35 cellular contexts compared by ENCODE assay signal in the genomic region with DNA sequence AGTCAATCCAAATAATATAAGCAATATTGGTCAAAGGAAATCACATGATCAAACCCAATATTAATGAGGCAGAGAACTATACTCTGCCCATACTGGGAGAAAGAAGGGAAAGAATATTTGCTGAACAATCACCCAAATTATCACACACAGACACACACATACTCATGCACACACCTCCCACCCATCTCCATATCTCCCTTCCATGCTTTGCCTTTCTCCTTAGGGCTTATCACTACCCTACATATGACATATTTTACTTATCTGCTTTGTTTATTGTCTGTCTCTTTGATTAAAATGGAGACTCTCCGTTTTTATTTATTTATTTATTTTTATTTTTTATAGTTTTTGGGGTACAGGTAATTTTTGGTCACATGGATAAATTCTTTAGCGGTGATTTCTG.
"Had no signal": no experiment of that assay in that cellular context is flagged by ENCODE, and none has a peak within 500 bp of the region (broad histone marks: within the 10 kb centered on the region; RNA-seq: fewer than 3 reads in every experiment).

No MANE protein-coding gene starts in this region.

- H3K36me3 ChIP-seq: MG63 had no signal

- H3K4me3 ChIP-seq: MG63 had no signal

- H3K9me3 ChIP-seq: MG63 had no signal

- H3K27me3 ChIP-seq: MG63 had no signal

- DNase-seq: Karpas-422, Kasumi-1, MG63, MM.1S, MV-4-11, NCI-H1048, NCI-H1092, NCI-H1092 treated with DMSO at 0.1 percent for 48 hours, NCI-H1105, NCI-H1105 treated with DMSO at 0.1 percent for 48 hours, NCI-H1417, NCI-H1417 treated with DMSO at 0.1 percent for 48 hours, NCI-H1436, NCI-H1436 treated with DMSO at 0.1 percent for 48 hours, NCI-H146, NCI-H1694, NCI-H1694 treated with DMSO at 0.1 percent for 48 hours, NCI-H187, NCI-H187 treated with DMSO at 0.1 percent for 48 hours, NCI-H1930, NCI-H2029, NCI-H2029 treated with DMSO at 0.1 percent for 48 hours, NCI-H2081, NCI-H2081 treated with DMSO at 0.1 percent for 48 hours, NCI-H2107, NCI-H2171, NCI-H2171 treated with DMSO at 0.1 percent for 48 hours, NCI-H2227 treated with DMSO at 0.1 percent for 48 hours, NCI-H226, NCI-H345, NCI-H446, NCI-H446 treated with DMSO at 0.1 percent for 48 hours, NCI-H510A, NCI-H510A treated with DMSO at 0.1 percent for 48 hours, NCI-H524 had no signal
